21 cellular contexts compared by ENCODE assay signal in genomic region chr19:48718711-48719231, GRCh38. TPM values are rescaled to one million over a fixed set of nuclear protein-coding genes. Genes with fewer than 3 reads are reported as not detected.
A peak's percentile ranks its signal among the peaks of the same experiment; 100 is the strongest.
DNase-seq lines count a peak whose midpoint lies in the region; ATAC-seq, FAIRE-seq and TF ChIP-seq lines count a peak whose summit lies in the region.
"Had no signal": no experiment of that assay in that cellular context is flagged by ENCODE, and none has a peak within 500 bp of the region (broad histone marks: within the 10 kb centered on the region; RNA-seq: fewer than 3 reads in every experiment).

No MANE protein-coding gene starts in this region.

- DNase-seq in right cardiac atrium (peak in 1 of 3 donors; percentile 78), progenitor cell of endocrine pancreas (ENCODE audit: low spot score, unreplicated experiment) (no peak), urothelium cell line (ENCODE audit: low spot score) (no peak), GM03348 (ENCODE audit: low spot score) (no peak), RPMI8226 (no peak), Ammon's horn (ENCODE audit: low spot score) (no peak)
- DNase-seq: activated CD4-positive, alpha-beta T cell treated with anti-CD3 and anti-CD28 coated beads for 1 hour; activated CD8-positive, alpha-beta memory T cell treated with anti-CD3 and anti-CD28 coated beads, Interleukin-2, amount 50 U/mL, for 4 hours; activated naive CD4-positive, alpha-beta T cell treated with Interleukin-2 at 50 U/mL for 16 hours; body of pancreas; Calu3; effector CD8-positive, alpha-beta T cell; GDM1; NCI-H1092; NCI-H82; stimulated activated naive CD4-positive, alpha-beta T cell treated with Interleukin-2 at 50 U/mL for 16 hours; T-helper 2 cell had no signal

- no peak for FAIRE-seq in urothelium cell line (lab: Jason Lieb, UNC)

- H3K27ac Mint-ChIP-seq in IgD-negative memory B cell: peak overlapping the region in 1 of 3 donors; percentile 32
- H3K27ac Mint-ChIP-seq in progenitor cell of endocrine pancreas: peak overlapping the region; percentile 65

- H3K4me1 ChIP-seq in BLaER1 (peaks cover 46% of the 10 kb centered on the region), right cardiac atrium (ENCODE audit: control insufficient read depth, insufficient read depth, low read length) (peaks cover 15% of the 10 kb centered on the region)

- H3K9ac ChIP-seq in BLaER1: peak overlapping the region; percentile 11; the same call in 1 of the 2 replicates

- H3K27me3 Mint-ChIP-seq in IgD-negative memory B cell (no peaks in the 10 kb centered on the region), progenitor cell of endocrine pancreas (no peaks in the 10 kb centered on the region)

- no peak for TF ChIP-seq CTCF in progenitor cell of endocrine pancreas (IDR thresholded peaks at IDR 0.05; ENCODE audit: unreplicated experiment)

- peak overlapping the region; percentile 81 for H3K4me2 ChIP-seq in BLaER1

- H3K27ac ChIP-seq in BLaER1 (peak overlapping the region; percentile 73), right cardiac atrium (ENCODE audit: low read length) (peak overlapping the region; percentile 61)
- H3K27ac ChIP-seq: neutrophil had no signal

- H3K4me3 Mint-ChIP-seq in IgD-negative memory B cell: peak overlapping the region in 3 of 4 donors; percentile 37 to 54 (median 51)
- no peak overlapping the region for H3K4me3 Mint-ChIP-seq in progenitor cell of endocrine pancreas (ENCODE audit: low read depth)

- H3K36me3 ChIP-seq in BLaER1: 0 out of 2 replicates have a peak, but pooled peaks cover 5% of the 10 kb centered on the region
- H3K36me3 ChIP-seq: neutrophil had no signal

- intact Hi-C loops in right cardiac atrium (cut with DNase I): no loop called here

- H4K20me1 ChIP-seq in BLaER1: no peaks in the 10 kb centered on the region

- no peaks in the 10 kb centered on the region for H3K27me3 ChIP-seq in BLaER1
- H3K27me3 ChIP-seq in right cardiac atrium (ENCODE audit: control insufficient read depth, insufficient read depth): no peaks in the 10 kb centered on the region
- H3K27me3 ChIP-seq: body of pancreas had no signal

- H3K9me3 ChIP-seq in BLaER1: no peaks in the 10 kb centered on the region
- H3K9me3 ChIP-seq in right cardiac atrium (ENCODE audit: control insufficient read depth, low read length): no peaks in the 10 kb centered on the region
- H3K9me3 ChIP-seq: body of pancreas, neutrophil had no signal

- WGBS in right cardiac atrium: 44% methylated on average over 15 of the region's 15 CpGs

- ATAC-seq in right cardiac atrium: no peak
- ATAC-seq: body of pancreas had no signal

- H3K9me3 Mint-ChIP-seq in IgD-negative memory B cell (no peaks in the 10 kb centered on the region), progenitor cell of endocrine pancreas (ENCODE audit: low read depth) (no peaks in the 10 kb centered on the region)

- H3K36me3 Mint-ChIP-seq in IgD-negative memory B cell: peaks cover 1% of the 10 kb centered on the region
- no peaks in the 10 kb centered on the region for H3K36me3 Mint-ChIP-seq in progenitor cell of endocrine pancreas (ENCODE audit: insufficient read depth)

- H3K4me1 Mint-ChIP-seq in IgD-negative memory B cell: peaks cover 14 to 16% (median 14%) of the 10 kb centered on the region in 3 donors
- H3K4me1 Mint-ChIP-seq in progenitor cell of endocrine pancreas (ENCODE audit: low read depth): peaks cover 18% of the 10 kb centered on the region

- H3K4me3 ChIP-seq in BLaER1: no peak overlapping the region
- H3K4me3 ChIP-seq in right cardiac atrium (ENCODE audit: low read length): no peak overlapping the region
- H3K4me3 ChIP-seq: body of pancreas, lung had no signal

RNA-seq across cellular contexts. Expression of gene MAMSTR, which starts 0.8 kb away (rescaled TPM):
- polyA plus RNA-seq in IgD-negative memory B cell: 0.45 TPM
- 1 to 10 TPM; 1.6 to 5.7 (median 3.5) TPM for total RNA-seq in right cardiac atrium
- polyA plus RNA-seq in right cardiac atrium: 4.0 TPM
- 2.0 and 2.1 TPM in 2 replicates for total RNA-seq in progenitor cell of endocrine pancreas

RNA-seq across cellular contexts. Expression of gene RASIP1, which starts 21.6 kb away (rescaled TPM):
- polyA plus RNA-seq in IgD-negative memory B cell (0.26 TPM), right cardiac atrium (20.4 TPM)
- total RNA-seq in right cardiac atrium (10 to 100 TPM; 13.8 to 19.6 (median 17.5) TPM), progenitor cell of endocrine pancreas (1.9 and 2.4 TPM in 2 replicates)

RNA-seq across cellular contexts. Expression of gene FUT2, which starts 23.0 kb away (rescaled TPM):
- polyA plus RNA-seq in IgD-negative memory B cell (not detected), right cardiac atrium (0.09 TPM)
- total RNA-seq in right cardiac atrium (not detected), progenitor cell of endocrine pancreas (1.4 and 2.4 TPM in 2 replicates)

RNA-seq across cellular contexts. Expression of gene IZUMO1, which starts 27.9 kb away (rescaled TPM):
- polyA plus RNA-seq in IgD-negative memory B cell (not detected), right cardiac atrium (0.34 TPM)
- total RNA-seq in right cardiac atrium (under 1 TPM; 0.18 to 0.54 (median 0.38) TPM), progenitor cell of endocrine pancreas (0.55 and 1.0 TPM in 2 replicates)

RNA-seq across cellular contexts. Expression of gene FUT1, which starts 33.7 kb away (rescaled TPM):
- polyA plus RNA-seq in IgD-negative memory B cell (not detected), right cardiac atrium (3.0 TPM)
- total RNA-seq in right cardiac atrium (1 to 10 TPM; 2.2 to 4.0 (median 2.6) TPM), progenitor cell of endocrine pancreas (5.4 and 6.9 TPM in 2 replicates)
